In genomic region chr6:157985378-157986155, GRCh38 we compare ENCODE assay signal across 10 cellular contexts. TPM values are rescaled to one million over a fixed set of nuclear protein-coding genes. Genes with fewer than 3 reads are reported as not detected.
DNase-seq lines count a peak whose midpoint lies in the region; ATAC-seq and TF ChIP-seq lines count a peak whose summit lies in the region.
"Had no signal": no experiment of that assay in that cellular context is flagged by ENCODE, and none has a peak within 500 bp of the region (broad histone marks: within the 10 kb centered on the region; RNA-seq: fewer than 3 reads in every experiment).

No MANE protein-coding gene starts in this region.

- H3K27ac Mint-ChIP-seq in GM23338: 0 out of 2 replicates have a peak overlapping the region, but pooled peaks have one; percentile 59
- no peak overlapping the region for H3K27ac Mint-ChIP-seq in activated naive CD4-positive, alpha-beta T cell treated with anti-CD3 and anti-CD28 coated beads, Interleukin-2, amount 10 ng/mL, durations not matched to agents 7 days and 5 days

- peaks cover 37% of the 10 kb centered on the region for H3K4me1 ChIP-seq in GM23338 (ENCODE audit: insufficient read depth)

- H4K20me1 ChIP-seq in GM23338 (replicated peaks; ENCODE audit: insufficient read depth): no peaks in the 10 kb centered on the region; the same call in 1 of the 2 replicates

- peak overlapping the region; percentile 19; the same call in 1 of the 3 replicates for H3K4me3 Mint-ChIP-seq in GM23338
- no peak overlapping the region for H3K4me3 Mint-ChIP-seq in activated naive CD4-positive, alpha-beta T cell treated with anti-CD3 and anti-CD28 coated beads, Interleukin-2, amount 10 ng/mL, durations not matched to agents 7 days and 5 days

- peaks cover 45% of the 10 kb centered on the region for H3K79me2 ChIP-seq in GM23338 (replicated peaks; ENCODE audit: insufficient read depth)

- peaks cover 7% of the 10 kb centered on the region for H3F3A ChIP-seq in GM23338 (replicated peaks; ENCODE audit: low read depth)

- H3K27ac ChIP-seq in AG04450 (ENCODE audit: low read depth, low read length) (peak overlapping the region; percentile 31), GM23338 (ENCODE audit: low read depth) (peak overlapping the region; percentile 73), WERI-Rb-1 (no peak overlapping the region)

- H3K4me1 Mint-ChIP-seq in GM23338: peaks cover 58% of the 10 kb centered on the region
- peaks cover 74% of the 10 kb centered on the region for H3K4me1 Mint-ChIP-seq in activated naive CD4-positive, alpha-beta T cell treated with anti-CD3 and anti-CD28 coated beads, Interleukin-2, amount 10 ng/mL, durations not matched to agents 7 days and 5 days

- POLR2A ChIA-PET in AG04450 (lab: Yijun Ruan, JAX): no interaction called here

- H3K4me2 ChIP-seq in GM23338: 0 out of 2 replicates have a peak overlapping the region, but pooled peaks have one; percentile 33

- H3K27me3 Mint-ChIP-seq in GM23338 (ENCODE audit: insufficient read depth, low read depth, poor library complexity): peaks cover 20% of the 10 kb centered on the region
- H3K27me3 Mint-ChIP-seq in activated naive CD4-positive, alpha-beta T cell treated with anti-CD3 and anti-CD28 coated beads, Interleukin-2, amount 10 ng/mL, durations not matched to agents 7 days and 5 days: peaks cover 9% of the 10 kb centered on the region

- no peaks in the 10 kb centered on the region for H3K9me2 ChIP-seq in GM23338 (ENCODE audit: insufficient read depth)

- CTCF ChIA-PET in AG04450 (lab: Charles Lee): interaction anchor here (1.4 to 2.4 kb wide), 3 partner anchors 9 to 87 kb away, joined by 4 to 8 read pairs (median 6); no protein-coding TSS in a partner anchor
- CTCF ChIA-PET in activated naive CD4-positive, alpha-beta T cell treated with anti-CD3 and anti-CD28 coated beads, Interleukin-2, amount 10 ng/mL, durations not matched to agents 7 days and 5 days (lab: Charles Lee): no interaction called here

- H3K36me3 ChIP-seq in GM23338 (ENCODE audit: insufficient read depth) (no peaks in the 10 kb centered on the region), WERI-Rb-1 (no peaks in the 10 kb centered on the region)

- H3K9me3 ChIP-seq in AG04450 (ENCODE audit: control insufficient read depth, insufficient read depth, low read length) (no peaks in the 10 kb centered on the region; the same call in 1 of the 2 replicates), WERI-Rb-1 (ENCODE audit: severe bottlenecking) (no peaks in the 10 kb centered on the region)
- H3K9me3 ChIP-seq: mucosa of descending colon had no signal

- TF ChIP-seq CTCF in AG04450 (IDR thresholded peaks at IDR 0.05; ENCODE audit: low read depth, low read length) (no peak), GM23338 (conservative IDR thresholded peaks at IDR 0.05; ENCODE audit: low read depth in 2 of 2) (no peak), WERI-Rb-1 (IDR thresholded peaks at IDR 0.05; ENCODE audit: low read depth, low read length) (no peak)

- H3K36me3 Mint-ChIP-seq in GM23338 (ENCODE audit: low read depth): no peaks in the 10 kb centered on the region; the same call in 2 of the 3 replicates
- H3K36me3 Mint-ChIP-seq in activated naive CD4-positive, alpha-beta T cell treated with anti-CD3 and anti-CD28 coated beads, Interleukin-2, amount 10 ng/mL, durations not matched to agents 7 days and 5 days: peaks cover 10% of the 10 kb centered on the region

- H3K4me3 ChIP-seq in AG04450 (ENCODE audit: low read depth, low read length) (peak overlapping the region; percentile 15), GM23338 (no peak overlapping the region), WERI-Rb-1 (ENCODE audit: low read depth, low read length) (no peak overlapping the region)
- H3K4me3 ChIP-seq: mucosa of descending colon had no signal

- H3K27me3 ChIP-seq in AG04450 (ENCODE audit: control insufficient read depth, insufficient read depth, low read length): no peaks in the 10 kb centered on the region
- H3K27me3 ChIP-seq in GM23338 (ENCODE audit: insufficient read depth): peaks cover 7% of the 10 kb centered on the region
- no peaks in the 10 kb centered on the region for H3K27me3 ChIP-seq in WERI-Rb-1 (ENCODE audit: insufficient read depth, low read depth, severe bottlenecking)

- ATAC-seq in GM23338 (peak; percentile 5; the same call in 1 of the 3 replicates), HG03025 (IDR thresholded peaks at IDR 0.05; ENCODE audit: low FRiP score, unreplicated experiment) (no peak)
- ATAC-seq: mucosa of descending colon had no signal

- no peak for DNase-seq in AG04450 (ENCODE audit: low read depth, low spot score)
- DNase-seq in GM23338 (ENCODE audit: low spot score): peak; percentile 40
- DNase-seq in WERI-Rb-1: peak; percentile 43
- peak; percentile 45 for DNase-seq in medulla oblongata (ENCODE audit: extremely low spot score)
- no peak for DNase-seq in GM19238 (ENCODE audit: insufficient read length, low spot score)
- DNase-seq in activated naive CD4-positive, alpha-beta T cell treated with anti-CD3 and anti-CD28 coated beads, Interleukin-2, amount 10 ng/mL, durations not matched to agents 7 days and 5 days: no peak
- no peak for DNase-seq in ecto neural progenitor cell (ENCODE audit: low spot score)
- DNase-seq: activated T-cell treated with anti-CD3 and anti-CD28 coated beads for 4 hours had no signal

- H3K9me3 Mint-ChIP-seq in GM23338: no peaks in the 10 kb centered on the region
- no peaks in the 10 kb centered on the region for H3K9me3 Mint-ChIP-seq in activated naive CD4-positive, alpha-beta T cell treated with anti-CD3 and anti-CD28 coated beads, Interleukin-2, amount 10 ng/mL, durations not matched to agents 7 days and 5 days

- no peak overlapping the region for H2AFZ ChIP-seq in GM23338

TF ChIP-seq in GM23338, 12 proteins besides CTCF, POLR2A, EP300 and RAD21 (continues in another document):
- TF ChIP-seq POLR2AphosphoS5 (IDR thresholded peaks at IDR 0.05; ENCODE audit: low read depth) (no peak), STAT1 (IDR thresholded peaks at IDR 0.05; ENCODE audit: unreplicated experiment) (no peak), NANOG (IDR thresholded peaks at IDR 0.05; ENCODE audit: borderline replicate concordance) (no peak), ZNF114 (CRISPR knock-in tag; IDR thresholded peaks at IDR 0.05) (no peak), ETS1 (IDR thresholded peaks at IDR 0.05) (no peak), ZNF331 (CRISPR knock-in tag; IDR thresholded peaks at IDR 0.05; ENCODE audit: low read depth) (no peak), JUNB (IDR thresholded peaks at IDR 0.05; ENCODE audit: unreplicated experiment) (no peak), CREB1 (CRISPR knock-in tag; IDR thresholded peaks at IDR 0.05; ENCODE audit: low read depth) (no peak)

RNA-seq across cellular contexts. Expression of gene SYNJ2, which starts 3.9 kb away (rescaled TPM):
- polyA plus RNA-seq in AG04450 (2011; rRNA removed) (38.1 and 40.8 TPM in 2 replicates), GM23338 (2016; fragmentation: Nextera tagmentation; extraction: Ambion mirVana) (2.5 and 2.8 TPM in 2 replicates)
- 63.6 and 78.2 TPM in 2 replicates for polyA minus RNA-seq in AG04450 (2011; rRNA and poly(A)+ RNA removed)
- 5.6 and 8.4 TPM in 2 replicates for total RNA-seq in GM23338 (2014; rRNA removed; shearing (Covaris generic))

Comparison
In these comparisons a context has a peak if more than half of its experiments do, and no peak if none do; other contexts are left out.
1. DNase-seq: peak in GM23338 (single experiment), WERI-Rb-1 (single experiment) and medulla oblongata (single experiment); none in AG04450 (single experiment), GM19238 (single experiment), activated naive CD4-positive, alpha-beta T cell treated with anti-CD3 and anti-CD28 coated beads, Interleukin-2, amount 10 ng/mL, durations not matched to agents 7 days and 5 days (single experiment) and ecto neural progenitor cell (single experiment).
2. RNA of gene SYNJ2, which starts 3.9 kb away (polyA plus RNA-seq): 38.1 to 40.8 TPM in AG04450; 2.5 to 2.8 TPM in GM23338; every median in the first group is over 10 times any median in the second.